ENCODE assay signal across 8 cellular contexts in genomic region chr4:76305971-76306881, GRCh38. TPM values are rescaled to one million over a fixed set of nuclear protein-coding genes. Genes with fewer than 3 reads are reported as not detected.
DNase-seq lines count a peak whose midpoint lies in the region; ATAC-seq and TF ChIP-seq lines count a peak whose summit lies in the region.

TSS of gene STBD1 (plus strand) at chr4:76306733. CDS start at chr4:76306770, 37 bp downstream.

- CTCF ChIA-PET in CD8-positive, alpha-beta T cell (lab: Charles Lee): interaction anchor here (0.8 to 1.4 kb wide), 6 partner anchors 27 to 126 kb away, joined by 3 to 5 read pairs (median 4); no protein-coding TSS in a partner anchor
- CTCF ChIA-PET in HEK293T (lab: Yijun Ruan, JAX) (interaction anchor here (0.6 to 3.4 kb wide), 10 partner anchors 9 to 496 kb away, joined by 3 to 20 read pairs (median 3); no protein-coding TSS in a partner anchor), Panc1 (lab: Charles Lee) (interaction anchor here (0.5 to 0.9 kb wide), 2 partner anchors 178 to 1073 kb away, joined by 3 to 5 read pairs; no protein-coding TSS in a partner anchor)

- TF ChIP-seq CTCF in CD8-positive, alpha-beta T cell (IDR thresholded peaks at IDR 0.05): no peak
- TF ChIP-seq CTCF in Panc1 (IDR thresholded peaks at IDR 0.05) (no peak), neutrophil (IDR thresholded peaks at IDR 0.05) (no peak)

- H3K9ac ChIP-seq in adipocyte (ENCODE audit: low read length): peak within 1 kb of the TSS; percentile 97

- peaks cover 24% of the 10 kb centered on the region for H3K4me1 Mint-ChIP-seq in CD8-positive, alpha-beta T cell (ENCODE audit: low read depth)

- no peak within 1 kb of the TSS for H3K27ac ChIP-seq in CD8-positive, alpha-beta T cell (ENCODE audit: low read depth, low read length)
- H3K27ac ChIP-seq in Panc1 (ENCODE audit: low read length): peak within 1 kb of the TSS; percentile 81
- H3K27ac ChIP-seq in neutrophil: peak within 1 kb of the TSS; percentile 91

- no peaks in the 10 kb centered on the region for H3K9me3 Mint-ChIP-seq in CD8-positive, alpha-beta T cell

- H3K27me3 Mint-ChIP-seq in CD8-positive, alpha-beta T cell (ENCODE audit: low read depth): peaks cover 4% of the 10 kb centered on the region

- H3K36me3 ChIP-seq in CD8-positive, alpha-beta T cell (ENCODE audit: insufficient read depth, low read length): no peaks in the 10 kb centered on the region
- H3K36me3 ChIP-seq in Panc1 (ENCODE audit: control insufficient read depth, insufficient read depth, low read length): no peaks in the 10 kb centered on the region; the same call in none of the 2 replicates
- H3K36me3 ChIP-seq in adipocyte (ENCODE audit: control insufficient read depth, insufficient read depth, low read length, severe bottlenecking): peaks cover 21% of the 10 kb centered on the region
- H3K36me3 ChIP-seq in neutrophil: peaks cover 16% of the 10 kb centered on the region

- no peaks in the 10 kb centered on the region for H3K9me3 ChIP-seq in CD8-positive, alpha-beta T cell (ENCODE audit: low read length)
- no peaks in the 10 kb centered on the region for H3K9me3 ChIP-seq in Panc1 (ENCODE audit: control insufficient read depth, insufficient read depth, low read depth, low read length)
- no peaks in the 10 kb centered on the region for H3K9me3 ChIP-seq in adipocyte (ENCODE audit: control insufficient read depth, low read length)
- H3K9me3 ChIP-seq in neutrophil: no peaks in the 10 kb centered on the region

- peak within 1 kb of the TSS; percentile 61 for H3K4me3 ChIP-seq in CD8-positive, alpha-beta T cell (ENCODE audit: low read depth, low read length)
- peak within 1 kb of the TSS; percentile 77 to 88 for H3K4me3 ChIP-seq in Panc1 (ENCODE audit: low read depth in 2 of 2, low read length in 2 of 2)
- H3K4me3 ChIP-seq in adipocyte (ENCODE audit: low read length): peak within 1 kb of the TSS; percentile 97
- H3K4me3 ChIP-seq in neutrophil (ENCODE audit: low read depth in 1 of 2, low read length in 1 of 2): peak within 1 kb of the TSS; percentile 71 to 78

- intact Hi-C loops in CD8-positive, alpha-beta T cell (cut with DNase I, micrococcal nuclease): loop anchor here in 1 of 2 experiments (2.0 kb wide), 1 partner anchor 91 kb away; no protein-coding TSS in a partner anchor
- intact Hi-C loops in Panc1 (cut with micrococcal nuclease; ENCODE audit: unreplicated experiment) (no loop called here), Right ventricle myocardium superior (cut with DNase I) (loop anchor here (10.0 kb wide), 1 partner anchor 121 kb away; no protein-coding TSS in a partner anchor)

- BruUV-seq in Panc1 (replicated peaks; lab: Mats Ljungman, UMichigan): no TSS peak

- H3K36me3 Mint-ChIP-seq in CD8-positive, alpha-beta T cell: no peaks in the 10 kb centered on the region

- H3K27ac Mint-ChIP-seq in CD8-positive, alpha-beta T cell: peak within 1 kb of the TSS; percentile 12

- H3K4me3 Mint-ChIP-seq in CD8-positive, alpha-beta T cell: peak within 1 kb of the TSS; percentile 78

- in situ Hi-C loops in Panc1 (cut with HindIII; ENCODE audit: low pct_unique_long_range_greater_than_20kb, low sequenced_read_pairs): no loop called here

- DNase-seq in CD8-positive, alpha-beta T cell: peak in 3 of 7 experiments; percentile 24 to 60 (median 30)
- DNase-seq in HEK293T (ENCODE audit: extremely low spot score) (peak; percentile 74), Panc1 (ENCODE audit: low read depth, low spot score) (no peak), adipocyte (ENCODE audit: low read depth) (peak; percentile 85), Right ventricle myocardium superior (peak; percentile 90)

- no peaks in the 10 kb centered on the region for H3K27me3 ChIP-seq in CD8-positive, alpha-beta T cell (ENCODE audit: insufficient read depth, low read length)
- no peaks in the 10 kb centered on the region for H3K27me3 ChIP-seq in Panc1 (ENCODE audit: control insufficient read depth, insufficient read depth, low read length)
- no peaks in the 10 kb centered on the region for H3K27me3 ChIP-seq in adipocyte (replicated peaks; ENCODE audit: control insufficient read depth, insufficient read depth, low read length)
- no peaks in the 10 kb centered on the region for H3K27me3 ChIP-seq in neutrophil

- peaks cover 24% of the 10 kb centered on the region for H3K4me1 ChIP-seq in CD8-positive, alpha-beta T cell (ENCODE audit: insufficient read depth, low read length)
- H3K4me1 ChIP-seq in Panc1 (ENCODE audit: control insufficient read depth, insufficient read depth, low read length) (peaks cover 10% of the 10 kb centered on the region), adipocyte (ENCODE audit: control insufficient read depth, insufficient read depth, low read length) (peaks cover 46% of the 10 kb centered on the region), neutrophil (ENCODE audit: control insufficient read depth in 1 of 2, insufficient read depth in 1 of 2, low read depth in 1 of 2, low read length in 1 of 2) (peaks cover 80 to 81% of the 10 kb centered on the region in 2 experiments)

- POLR2A ChIA-PET in CD8-positive, alpha-beta T cell (lab: Charles Lee): interaction anchor here (0.7 to 0.8 kb wide), 2 partner anchors 18 to 771 kb away, joined by 3 to 6 read pairs; no protein-coding TSS in a partner anchor
- POLR2A ChIA-PET in HEK293T (lab: Yijun Ruan, JAX): interaction anchor here (0.9 to 3.5 kb wide), 13 partner anchors 10 to 126 kb away, joined by 3 to 25 read pairs (median 5); partner anchors contain the start of gene SCARB2
- POLR2A ChIA-PET in Panc1 (lab: Charles Lee): interaction anchor here (0.5 kb wide), 1 partner anchor 121 kb away, joined by 5 read pairs; no protein-coding TSS in a partner anchor

- ATAC-seq in CD8-positive, alpha-beta T cell: peak; percentile 46
- ATAC-seq in Panc1: peak; percentile 95
- ATAC-seq in Right ventricle myocardium superior (ENCODE audit: poor library complexity): peak; percentile 87
- ATAC-seq in GM18873 (IDR thresholded peaks at IDR 0.05; ENCODE audit: low FRiP score, unreplicated experiment): no peak
- ATAC-seq in HG03520 (IDR thresholded peaks at IDR 0.05; ENCODE audit: unreplicated experiment): no peak

TF ChIP-seq in HEK293T, 16 proteins besides CTCF, POLR2A, EP300 and RAD21:
- TF ChIP-seq L3MBTL2 (conservative IDR thresholded peaks at IDR 0.05) (peak; percentile 89), CTBP1 (IDR thresholded peaks at IDR 0.05; ENCODE audit: borderline replicate concordance) (no peak)

RNA-seq across cellular contexts. Expression of gene STBD1, which starts in this region (rescaled TPM):
- total RNA-seq in CD8-positive, alpha-beta T cell: not detected
- total RNA-seq in Panc1 (2021; ENCODE audit: unreplicated experiment): 4.9 TPM
- 5.5 TPM for polyA plus RNA-seq in Panc1 (2012; ENCODE audit: insufficient read length)
- total RNA-seq in Right ventricle myocardium superior: 27.2 TPM

Comparison
In these comparisons a context has a peak if more than half of its experiments do, and no peak if none do; other contexts are left out.
1. Peak in ATAC-seq and H3K4me3 ChIP-seq in CD8-positive, alpha-beta T cell; RNA of the gene not detected or under 1 TPM.
2. ATAC-seq: peak in Panc1 (single experiment) and Right ventricle myocardium superior (single experiment); none in GM18873 (single experiment) and HG03520 (single experiment).
3. Peak in every context shown above with its lines, with median percentiles within 50 percentile points of each other: H3K4me3 ChIP-seq.